8 cellular contexts compared by ENCODE assay signal in genomic region chr9:6646028-6646636, GRCh38. TPM values are rescaled to one million over a fixed set of nuclear protein-coding genes. Genes with fewer than 3 reads are reported as not detected.
DNase-seq lines count a peak whose midpoint lies in the region; ATAC-seq and TF ChIP-seq lines count a peak whose summit lies in the region.

No MANE protein-coding gene starts in this region.

- POLR2A ChIA-PET in CD4-positive, alpha-beta T cell (lab: Charles Lee), result interaction anchor here (0.7 to 2.1 kb wide), 3 partner anchors 36 to 657 kb away, joined by 3 to 13 read pairs (median 5); partner anchors contain the start of gene KDM4C

- H3K27ac Mint-ChIP-seq in CD4-positive, alpha-beta T cell, result no peak overlapping the region
- peak overlapping the region; percentile 21 for H3K27ac Mint-ChIP-seq in activated T-cell treated with anti-CD3 and anti-CD28 coated beads, Interleukin-2, amount 50 U/mL, for 72 hours

- no peak overlapping the region for H3K4me3 ChIP-seq in Karpas-422 (ENCODE audit: low read length)

- ATAC-seq in CD4-positive, alpha-beta T cell (ENCODE audit: poor library complexity), result peak; percentile 10
- ATAC-seq in HG02852 (IDR thresholded peaks at IDR 0.05; ENCODE audit: unreplicated experiment), result peak; percentile 35
- ATAC-seq in activated T-cell treated with anti-CD3 and anti-CD28 coated beads, Interleukin-2, amount 50 U/mL, for 72 hours (replicated peaks in 1 of 2), result peak; percentile 55 to 56

- peaks cover 36% of the 10 kb centered on the region for H3K27me3 ChIP-seq in CD4-positive, alpha-beta T cell (ENCODE audit: control insufficient read depth, insufficient read depth, low read length)
- H3K27me3 ChIP-seq in Karpas-422 (ENCODE audit: low read length), result no peaks in the 10 kb centered on the region

- TF ChIP-seq CTCF in CD4-positive, alpha-beta T cell (IDR thresholded peaks at IDR 0.05), result no peak

- H4K20me1 ChIP-seq in Karpas-422 (ENCODE audit: insufficient read depth, low read depth, low read length), result no peaks in the 10 kb centered on the region

- H3K36me3 ChIP-seq in Karpas-422 (ENCODE audit: insufficient read depth, low read length), result no peaks in the 10 kb centered on the region

- H3K36me3 Mint-ChIP-seq in CD4-positive, alpha-beta T cell (ENCODE audit: low read depth), result no peaks in the 10 kb centered on the region
- H3K36me3 Mint-ChIP-seq in activated T-cell treated with anti-CD3 and anti-CD28 coated beads, Interleukin-2, amount 50 U/mL, for 72 hours (ENCODE audit: insufficient read depth in 2 of 2), result no peaks in the 10 kb centered on the region

- H3K27me3 Mint-ChIP-seq in CD4-positive, alpha-beta T cell, result peaks cover 63% of the 10 kb centered on the region
- H3K27me3 Mint-ChIP-seq in activated T-cell treated with anti-CD3 and anti-CD28 coated beads, Interleukin-2, amount 50 U/mL, for 72 hours (ENCODE audit: low read depth), result peaks cover 61% of the 10 kb centered on the region

- CTCF ChIA-PET in CD4-positive, alpha-beta T cell (lab: Charles Lee), result no interaction called here

- H3K4me3 Mint-ChIP-seq in CD4-positive, alpha-beta T cell, result peak overlapping the region; percentile 87
- peak overlapping the region; percentile 87 to 94 for H3K4me3 Mint-ChIP-seq in activated T-cell treated with anti-CD3 and anti-CD28 coated beads, Interleukin-2, amount 50 U/mL, for 72 hours

- H3K9me3 Mint-ChIP-seq in CD4-positive, alpha-beta T cell, result no peaks in the 10 kb centered on the region
- no peaks in the 10 kb centered on the region for H3K9me3 Mint-ChIP-seq in activated T-cell treated with anti-CD3 and anti-CD28 coated beads, Interleukin-2, amount 50 U/mL, for 72 hours

- H2AFZ ChIP-seq in Karpas-422 (ENCODE audit: low read length), result no peak overlapping the region

- no peaks in the 10 kb centered on the region for H3K4me1 ChIP-seq in Karpas-422 (ENCODE audit: low read length)

- H3K9me3 ChIP-seq in CD4-positive, alpha-beta T cell (ENCODE audit: control insufficient read depth, low read length), result no peaks in the 10 kb centered on the region
- no peaks in the 10 kb centered on the region for H3K9me3 ChIP-seq in Karpas-422 (ENCODE audit: low read length)

- peaks cover 22% of the 10 kb centered on the region for H3K4me1 Mint-ChIP-seq in CD4-positive, alpha-beta T cell (ENCODE audit: low read depth)
- H3K4me1 Mint-ChIP-seq in activated T-cell treated with anti-CD3 and anti-CD28 coated beads, Interleukin-2, amount 50 U/mL, for 72 hours (ENCODE audit: low read depth), result peaks cover 21% of the 10 kb centered on the region

- no peak for DNase-seq in CD4-positive, alpha-beta T cell
- DNase-seq in activated T-cell treated with anti-CD3 and anti-CD28 coated beads, Interleukin-2, amount 50 U/mL, for 72 hours, result peak; percentile 22 to 29
- DNase-seq in kidney tubule cell (ENCODE audit: low spot score), result peak; percentile 72
- peak; percentile 41 for DNase-seq in stimulated activated naive CD4-positive, alpha-beta T cell treated with Interleukin-2 at 50 U/mL for 16 hours (lab: John Stamatoyannopoulos, UW)
- DNase-seq in COLO668 (lab: John Stamatoyannopoulos, UW; ENCODE audit: unreplicated experiment), result no peak
- no peak for DNase-seq in HCEC 1CT
- DNase-seq in Karpas-422, result no peak

- intact Hi-C loops in CD4-positive, alpha-beta T cell (cut with DNase I, micrococcal nuclease), result no loop called here

- no peak overlapping the region for H3K27ac ChIP-seq in CD4-positive, alpha-beta T cell (ENCODE audit: low read depth, low read length)
- H3K27ac ChIP-seq in Karpas-422 (ENCODE audit: low read length), result no peak overlapping the region

- H3K9me2 ChIP-seq in Karpas-422 (replicated peaks; ENCODE audit: insufficient read depth, low read length), result no peaks in the 10 kb centered on the region

- H3K4me2 ChIP-seq in Karpas-422 (ENCODE audit: low read depth, low read length, poor library complexity, severe bottlenecking), result no peak overlapping the region

- H3K9ac ChIP-seq in Karpas-422 (ENCODE audit: low read length), result no peak overlapping the region

- no peaks in the 10 kb centered on the region for H3K79me2 ChIP-seq in Karpas-422 (ENCODE audit: low read length)

RNA-seq across cellular contexts. Expression of gene GLDC, which starts 0.6 kb away (rescaled TPM):
- not detected for total RNA-seq in CD4-positive, alpha-beta T cell
- total RNA-seq in activated T-cell treated with anti-CD3 and anti-CD28 coated beads, Interleukin-2, amount 50 U/mL, for 72 hours, result 1 to 10 TPM; 1.2 to 5.2 TPM
- not detected in 2 replicates for total RNA-seq in Karpas-422 (2014; rRNA removed; shearing (Covaris generic); ENCODE audit: low replicate concordance)

Comparison
In these comparisons a context has a peak if more than half of its experiments do, and no peak if none do; other contexts are left out.
1. DNase-seq: peak in activated T-cell treated with anti-CD3 and anti-CD28 coated beads, Interleukin-2, amount 50 U/mL, for 72 hours (2 of 2), kidney tubule cell (single experiment) and stimulated activated naive CD4-positive, alpha-beta T cell treated with Interleukin-2 at 50 U/mL for 16 hours (single experiment); none in CD4-positive, alpha-beta T cell (0 of 10), COLO668 (single experiment), HCEC 1CT (single experiment) and Karpas-422 (single experiment).
2. Peak in every context shown above with its lines, with median percentiles within 50 percentile points of each other: ATAC-seq.